ENCODE assay signal across 9 cellular contexts in the genomic region with DNA sequence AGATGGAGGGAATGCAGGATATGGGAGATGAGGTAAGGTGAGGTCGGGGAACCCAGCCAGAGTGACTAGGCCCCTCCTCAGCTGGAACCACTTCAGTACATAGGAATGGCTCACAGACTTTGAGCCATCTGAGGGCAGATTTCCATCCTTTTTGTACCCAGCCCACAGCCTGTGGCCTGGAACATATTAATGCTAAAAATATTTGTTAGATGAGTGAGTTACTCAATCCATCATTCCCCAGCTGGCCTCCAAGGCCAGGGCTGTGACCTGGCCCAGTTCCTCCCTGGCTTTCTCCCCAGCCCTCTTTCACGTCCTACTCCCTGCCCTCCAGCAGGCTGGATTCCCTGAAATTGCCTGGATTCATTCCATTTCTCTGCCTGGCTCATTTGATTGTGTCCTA. TPM values are rescaled to one million over a fixed set of nuclear protein-coding genes. Genes with fewer than 3 reads are reported as not detected.
DNase-seq lines count a peak whose midpoint lies in the region; ATAC-seq and TF ChIP-seq lines count a peak whose summit lies in the region.
"Had no signal": no experiment of that assay in that cellular context is flagged by ENCODE, and none has a peak within 500 bp of the region (broad histone marks: within the 10 kb centered on the region; RNA-seq: fewer than 3 reads in every experiment).

No MANE protein-coding gene starts in this region.

- H3K4me1 Mint-ChIP-seq in endodermal cell = peaks cover 11% of the 10 kb centered on the region
- peaks cover 18% of the 10 kb centered on the region for H3K4me1 Mint-ChIP-seq in activated T-cell treated with anti-CD3 and anti-CD28 coated beads, Interleukin-2, amount 50 U/mL, for 24 hours (ENCODE audit: low read depth)

- H3K4me1 ChIP-seq in RWPE2 (ENCODE audit: insufficient read depth, poor library complexity, severe bottlenecking) (peaks cover 27% of the 10 kb centered on the region), endodermal cell (ENCODE audit: control insufficient read depth, insufficient read depth, low read length) (no peaks in the 10 kb centered on the region)

- no peak for TF ChIP-seq CTCF in RWPE2 (IDR thresholded peaks at IDR 0.05; ENCODE audit: poor library complexity, severe bottlenecking)
- TF ChIP-seq CTCF in fibroblast of mammary gland (conservative IDR thresholded peaks at IDR 0.05; ENCODE audit: control insufficient read depth, insufficient read depth, low read depth, low read length) = no peak
- no peak for TF ChIP-seq CTCF in omental fat pad (IDR thresholded peaks at IDR 0.05)
- TF ChIP-seq CTCF in endodermal cell (conservative IDR thresholded peaks at IDR 0.05) = no peak

- H3K9me3 ChIP-seq in RWPE2 (ENCODE audit: severe bottlenecking) (no peaks in the 10 kb centered on the region), endodermal cell (ENCODE audit: control insufficient read depth, low read length) (no peaks in the 10 kb centered on the region)
- H3K9me3 ChIP-seq: Caco-2 had no signal

- H3K4me3 ChIP-seq in RWPE2 (ENCODE audit: severe bottlenecking) = no peak overlapping the region
- no peak overlapping the region for H3K4me3 ChIP-seq in fibroblast of mammary gland (ENCODE audit: control insufficient read depth, low read depth, low read length)
- no peak overlapping the region for H3K4me3 ChIP-seq in endodermal cell (ENCODE audit: low read length)

- no peaks in the 10 kb centered on the region for H3K27me3 ChIP-seq in RWPE2 (ENCODE audit: insufficient read depth, poor library complexity, severe bottlenecking)
- H3K27me3 ChIP-seq in endodermal cell (ENCODE audit: control insufficient read depth, insufficient read depth, low read length, poor library complexity, severe bottlenecking) = no peaks in the 10 kb centered on the region

- 84 to 100% methylated on average over 1 to 2 of the region's 2 CpGs for WGBS in endodermal cell (ENCODE audit: insufficient coverage in 1 of 2, insufficient read length in 1 of 2), 2 experiments

- H3K4me3 Mint-ChIP-seq in endodermal cell = no peak overlapping the region
- no peak overlapping the region for H3K4me3 Mint-ChIP-seq in activated T-cell treated with anti-CD3 and anti-CD28 coated beads, Interleukin-2, amount 50 U/mL, for 24 hours

- H3K27ac Mint-ChIP-seq in endodermal cell = no peak overlapping the region
- no peak overlapping the region for H3K27ac Mint-ChIP-seq in activated T-cell treated with anti-CD3 and anti-CD28 coated beads, Interleukin-2, amount 50 U/mL, for 24 hours

- ATAC-seq in RWPE2 (ENCODE audit: low read depth) (peak; percentile 79), omental fat pad (ENCODE audit: low FRiP score) (peak; percentile 93)

- H3K36me3 ChIP-seq in RWPE2 (ENCODE audit: low read depth) (no peaks in the 10 kb centered on the region), endodermal cell (ENCODE audit: control insufficient read depth, insufficient read depth, low read length) (no peaks in the 10 kb centered on the region)

- H3K36me3 Mint-ChIP-seq in endodermal cell (ENCODE audit: low read depth) = no peaks in the 10 kb centered on the region
- H3K36me3 Mint-ChIP-seq in activated T-cell treated with anti-CD3 and anti-CD28 coated beads, Interleukin-2, amount 50 U/mL, for 24 hours (ENCODE audit: low read depth) = no peaks in the 10 kb centered on the region

- H3K9ac ChIP-seq in endodermal cell (ENCODE audit: extremely low read depth, low read length, poor library complexity, severe bottlenecking) = no peak overlapping the region

- H3K27me3 Mint-ChIP-seq in endodermal cell (ENCODE audit: insufficient read depth) = peaks cover 3% of the 10 kb centered on the region
- peaks cover 2% of the 10 kb centered on the region for H3K27me3 Mint-ChIP-seq in activated T-cell treated with anti-CD3 and anti-CD28 coated beads, Interleukin-2, amount 50 U/mL, for 24 hours

- H3K27ac ChIP-seq in RWPE2 (ENCODE audit: poor library complexity, severe bottlenecking) (peak overlapping the region; percentile 85), endodermal cell (ENCODE audit: low read depth, low read length) (no peak overlapping the region)

- H3K9me3 Mint-ChIP-seq in endodermal cell = no peaks in the 10 kb centered on the region
- H3K9me3 Mint-ChIP-seq in activated T-cell treated with anti-CD3 and anti-CD28 coated beads, Interleukin-2, amount 50 U/mL, for 24 hours = no peaks in the 10 kb centered on the region

- peak; percentile 82 for DNase-seq in AG08396 (ENCODE audit: low spot score)
- DNase-seq in RWPE2 (ENCODE audit: low spot score) = no peak
- peak; percentile 99 for DNase-seq in fibroblast of mammary gland (ENCODE audit: low read depth)
- DNase-seq in omental fat pad (ENCODE audit: low spot score) = peak; percentile 49
- DNase-seq in endodermal cell = no peak
- DNase-seq in UCSD-AML1 (lab: John Stamatoyannopoulos, UW; ENCODE audit: unreplicated experiment) = no peak
- no peak for DNase-seq in activated T-cell treated with anti-CD3 and anti-CD28 coated beads, Interleukin-2, amount 50 U/mL, for 24 hours
- DNase-seq in activated CD4-positive, alpha-beta T cell treated with anti-CD3 and anti-CD28 coated beads, Interleukin-2, amount 50 U/mL, for 48 hours = no peak
- DNase-seq: Caco-2 had no signal

RNA-seq across cellular contexts. Expression of a gene that starts 57.2 kb away (rescaled TPM):
- total RNA-seq in omental fat pad (10 to 100 TPM in 2 of 4 donors, 1 to 10 TPM in 2; 7.0 to 15.6 (median 10.7) TPM), endodermal cell (10 to 100 TPM; 10.4 to 15.2 TPM)
- polyA plus RNA-seq in endodermal cell (2013, experiment 1 of 2) = 3.8 TPM
- polyA plus RNA-seq in endodermal cell (2013, experiment 2 of 2) = 3.9 TPM

Comparison
In these comparisons a context has a peak if more than half of its experiments do, and no peak if none do; other contexts are left out.
1. DNase-seq: peak in AG08396 (single experiment), fibroblast of mammary gland (single experiment) and omental fat pad (single experiment); none in RWPE2 (single experiment), endodermal cell (single experiment), UCSD-AML1 (single experiment), activated T-cell treated with anti-CD3 and anti-CD28 coated beads, Interleukin-2, amount 50 U/mL, for 24 hours (single experiment) and activated CD4-positive, alpha-beta T cell treated with anti-CD3 and anti-CD28 coated beads, Interleukin-2, amount 50 U/mL, for 48 hours (0 of 2).